Comparison of ENCODE assay signal across 12 cellular contexts in the genomic region with DNA sequence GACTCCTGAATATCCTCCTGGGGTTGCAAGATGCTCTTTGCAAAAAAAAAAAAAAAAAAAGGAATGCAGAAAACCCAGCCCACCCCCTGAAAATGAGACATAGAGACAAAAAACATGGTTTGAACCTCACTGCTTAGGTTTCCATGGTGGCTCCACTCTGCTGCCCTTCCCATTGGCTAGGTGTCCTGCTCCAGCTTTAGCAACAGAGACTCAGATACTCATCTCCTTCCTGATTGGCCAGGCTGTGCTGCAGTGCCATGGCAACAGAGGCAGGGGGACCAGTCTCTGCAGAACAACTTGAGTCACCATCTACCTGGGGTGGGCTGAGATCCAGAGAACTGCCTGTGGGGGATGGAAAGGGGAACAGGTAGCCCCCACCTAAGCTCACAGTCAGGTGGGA. TPM values are rescaled to one million over a fixed set of nuclear protein-coding genes. Genes with fewer than 3 reads are reported as not detected.
DNase-seq lines count a peak whose midpoint lies in the region; ATAC-seq, FAIRE-seq and TF ChIP-seq lines count a peak whose summit lies in the region.
"Had no signal": no experiment of that assay in that cellular context is flagged by ENCODE, and none has a peak within 500 bp of the region (broad histone marks: within the 10 kb centered on the region; RNA-seq: fewer than 3 reads in every experiment).

No MANE protein-coding gene starts in this region.

- FAIRE-seq in K562 (lab: Jason Lieb, UNC) (peak; percentile 77), RCC 7860 (lab: Jason Lieb, UNC) (no peak)
- FAIRE-seq: TTC549 had no signal

- peaks cover 5% of the 10 kb centered on the region for H3K4me1 Mint-ChIP-seq in activated naive CD8-positive, alpha-beta T cell treated with anti-CD3 and anti-CD28 coated beads for 36 hours
- H3K4me1 Mint-ChIP-seq: activated naive CD4-positive, alpha-beta T cell treated with anti-CD3 and anti-CD28 coated beads, Interleukin-2, amount 50 U/mL, for 24 hours; natural killer cell had no signal

- peak; percentile 83 for ATAC-seq in K562
- ATAC-seq: natural killer cell had no signal

- TF ChIP-seq CTCF in K562 (IDR thresholded peaks at IDR 0.05 in 2 of 3, conservative IDR thresholded peaks at IDR 0.05 in 1 of 3; ENCODE audit: insufficient read depth in 2 of 3, low read depth in 1 of 3, low read length in 3 of 3) = no peak

- POLR2A ChIA-PET in K562 (lab: Yijun Ruan, JAX) = no interaction called here

- no peak overlapping the region for H3K4me3 Mint-ChIP-seq in activated naive CD8-positive, alpha-beta T cell treated with anti-CD3 and anti-CD28 coated beads for 36 hours
- H3K4me3 Mint-ChIP-seq: activated naive CD4-positive, alpha-beta T cell treated with anti-CD3 and anti-CD28 coated beads, Interleukin-2, amount 50 U/mL, for 24 hours; natural killer cell had no signal

- no peaks in the 10 kb centered on the region for H3K9me3 Mint-ChIP-seq in activated naive CD8-positive, alpha-beta T cell treated with anti-CD3 and anti-CD28 coated beads for 36 hours
- H3K9me3 Mint-ChIP-seq: activated naive CD4-positive, alpha-beta T cell treated with anti-CD3 and anti-CD28 coated beads, Interleukin-2, amount 50 U/mL, for 24 hours had no signal

- H3K9me1 ChIP-seq in K562 (ENCODE audit: control insufficient read depth, insufficient read depth, low read length) = no peaks in the 10 kb centered on the region

- CTCF ChIA-PET in K562 (lab: Yijun Ruan, JAX; ENCODE audit: low intra/inter-chr PET ratio) = no interaction called here

- H3K4me2 ChIP-seq in K562 (ENCODE audit: insufficient read depth, low read length) = no peak overlapping the region

- H3K4me1 ChIP-seq in K562 (replicated peaks in 1 of 2; ENCODE audit: control insufficient read depth in 2 of 2, insufficient read depth in 2 of 2, low read length in 2 of 2) = peaks cover 11% of the 10 kb centered on the region in 2 experiments; a peak in 3 of 5 replicates

- no peak for TF ChIP-seq EP300 in K562 (IDR thresholded peaks at IDR 0.05; ENCODE audit: low read length)

- no peaks in the 10 kb centered on the region for H4K20me1 ChIP-seq in K562 (replicated peaks; ENCODE audit: control insufficient read depth, insufficient read depth, low read length)

- no peaks in the 10 kb centered on the region for H3K36me3 Mint-ChIP-seq in activated naive CD8-positive, alpha-beta T cell treated with anti-CD3 and anti-CD28 coated beads for 36 hours
- H3K36me3 Mint-ChIP-seq: activated naive CD4-positive, alpha-beta T cell treated with anti-CD3 and anti-CD28 coated beads, Interleukin-2, amount 50 U/mL, for 24 hours; natural killer cell had no signal

- H3K4me3 ChIP-seq in H7 (ENCODE audit: insufficient read depth, low read depth, low read length) = no peak overlapping the region
- no peak overlapping the region for H3K4me3 ChIP-seq in K562

- in situ Hi-C loops in K562 (cut with MboI) = no loop called here

- H3K27me3 Mint-ChIP-seq in activated naive CD8-positive, alpha-beta T cell treated with anti-CD3 and anti-CD28 coated beads for 36 hours = peaks cover 17% of the 10 kb centered on the region

- DNase-seq in ELF-1 (ENCODE audit: low read depth, low spot score) (peak; percentile 33), H7 (peak; percentile 87), K562 (ENCODE audit: extremely low read depth in 1 of 4, low spot score in 3 of 4) (peak in 3 of 4 experiments; percentile 81 to 83 (median 81)), iPS-NIHi7 (ENCODE audit: extremely low spot score) (peak; percentile 89), RCC 7860 (ENCODE audit: low spot score) (no peak), NCI-H526 treated with DMSO at 0.1 percent for 48 hours (lab: John Stamatoyannopoulos, UW) (no peak)
- DNase-seq in stimulated activated CD4-positive, alpha-beta T cell treated with anti-CD3 and anti-CD28 coated beads, Interleukin-2, amount 100 ng/mL, for 48 hours = no peak
- no peak for DNase-seq in activated naive CD8-positive, alpha-beta T cell treated with anti-CD3 and anti-CD28 coated beads for 36 hours
- DNase-seq: dermis blood vessel endothelial cell, natural killer cell had no signal

- no peak overlapping the region for H3K27ac Mint-ChIP-seq in activated naive CD8-positive, alpha-beta T cell treated with anti-CD3 and anti-CD28 coated beads for 36 hours
- H3K27ac Mint-ChIP-seq: activated naive CD4-positive, alpha-beta T cell treated with anti-CD3 and anti-CD28 coated beads, Interleukin-2, amount 50 U/mL, for 24 hours; natural killer cell had no signal

- no peaks in the 10 kb centered on the region for H3K36me3 ChIP-seq in H7 (replicated peaks; ENCODE audit: control insufficient read depth, insufficient read depth, low read length)
- H3K36me3 ChIP-seq in K562 (ENCODE audit: control insufficient read depth, insufficient read depth, low read length) = no peaks in the 10 kb centered on the region

- no peak overlapping the region for H3K9ac ChIP-seq in K562 (ENCODE audit: insufficient read depth in 1 of 2, low read depth in 2 of 2, low read length in 2 of 2)

- intact Hi-C loops in K562 (cut with micrococcal nuclease) = no loop called here

- H3K27ac ChIP-seq in K562 (ENCODE audit: extremely low read depth, low read depth, low read length) = no peak overlapping the region

- H3K27me3 ChIP-seq in H7 (ENCODE audit: control insufficient read depth, insufficient read depth, low read length) = no peaks in the 10 kb centered on the region
- no peaks in the 10 kb centered on the region for H3K27me3 ChIP-seq in K562 (ENCODE audit: control insufficient read depth in 2 of 2, insufficient read depth in 2 of 2, low read length in 2 of 2)

- H2AFZ ChIP-seq in K562 (ENCODE audit: low read depth, low read length) = no peak overlapping the region

- H3K9me3 ChIP-seq in K562 (replicated peaks; ENCODE audit: control insufficient read depth, insufficient read depth, low read depth, low read length) = no peaks in the 10 kb centered on the region

- H3K79me2 ChIP-seq in K562 (ENCODE audit: control insufficient read depth, insufficient read depth, low read length) = no peaks in the 10 kb centered on the region

- TF ChIP-seq POLR2A in K562 (conservative IDR thresholded peaks at IDR 0.05) = no peak

- no peak for TF ChIP-seq RAD21 in K562 (CRISPR knock-in tag; conservative IDR thresholded peaks at IDR 0.05 in 1 of 2, IDR thresholded peaks at IDR 0.05 in 1 of 2)

- BruUV-seq in K562 (replicated peaks; lab: Mats Ljungman, UMichigan) = no TSS peak

TF ChIP-seq in K562, 482 proteins besides CTCF, POLR2A, EP300 and RAD21:
- TF ChIP-seq RCOR1 (IDR thresholded peaks at IDR 0.05; ENCODE audit: borderline replicate concordance in 1 of 2, low read depth in 2 of 2, low read length in 2 of 2) (peak in 1 of 2 experiments; percentile 65; a peak in 2 of 4 replicates), RFX1 (IDR thresholded peaks at IDR 0.05) (peak; percentile 89), KDM2B (CRISPR knock-in tag; IDR thresholded peaks at IDR 0.05) (no peak), NFYB (IDR thresholded peaks at IDR 0.05; ENCODE audit: extremely low read depth, insufficient read length) (peak; percentile 38), CTBP1 (IDR thresholded peaks at IDR 0.05; ENCODE audit: borderline replicate concordance) (0 out of 2 replicates have a peak, but pooled peaks have one; percentile 19), KDM1A (IDR thresholded peaks at IDR 0.05) (0 out of 4 replicates have a peak, but pooled peaks of 1 of the 2 experiments have one; percentile 6), MLLT1 (IDR thresholded peaks at IDR 0.05) (no peak), KLF16 (IDR thresholded peaks at IDR 0.05) (no peak), GATA2 (CRISPR knock-in tag; IDR thresholded peaks at IDR 0.05) (peak; percentile 51; the same call in 1 of the 2 replicates), ZNF134 (CRISPR knock-in tag; conservative IDR thresholded peaks at IDR 0.05) (no peak), RBM25 (IDR thresholded peaks at IDR 0.05; ENCODE audit: low read depth, low read length, severe bottlenecking) (peak; percentile 11), FOS (IDR thresholded peaks at IDR 0.05; ENCODE audit: extremely low read depth, insufficient read length) (peak; percentile 8)

RNA-seq across cellular contexts. Expression of gene YWHAH, which starts 17.4 kb away (rescaled TPM):
- 217 and 229 TPM in 2 replicates for total RNA-seq in H7 (2014; rRNA removed; shearing (Covaris generic))
- total RNA-seq in K562 (2011; cell fraction: chromatin; rRNA removed; ENCODE audit: low replicate concordance) = 39.0 and 61.0 TPM in 2 replicates
- 24.5 and 26.3 TPM in 2 replicates for total RNA-seq in K562 (2011; cell fraction: nucleolus; rRNA removed)
- 31.3 and 37.5 TPM in 2 replicates for total RNA-seq in K562 (2011; cell fraction: nucleoplasm; rRNA removed)
- 97.3 and 109 TPM in 2 replicates for total RNA-seq in K562 (2014; rRNA removed)
- 140 and 203 TPM in 2 replicates for total RNA-seq in K562 (2014; rRNA removed; fragmentation: Illumina TruSeq; extraction: Trizol)
- total RNA-seq in K562 (2015; rRNA removed; fragmentation: Illumina TruSeq; extraction: Trizol) = 106 and 114 TPM in 2 replicates
- total RNA-seq in K562 (2021) = 141 and 162 TPM in 2 replicates
- polyA plus RNA-seq in K562 (2011; rRNA removed) = 100 and 119 TPM in 2 replicates
- polyA plus RNA-seq in K562 (2011; cell fraction: cytosol; rRNA removed) = 104 and 112 TPM in 2 replicates
- 42.9 and 49.4 TPM in 2 replicates for polyA plus RNA-seq in K562 (2011; cell fraction: nucleus; rRNA removed)
- 72.8 and 107 TPM in 2 replicates for polyA plus RNA-seq in K562 (2012)
- 171 and 177 TPM in 2 replicates for polyA plus RNA-seq in K562 (2014; fragmentation: Illumina TruSeq; extraction: Trizol)
- 10 to 100 TPM; 32.0 to 39.6 TPM for polyA plus RNA-seq in K562 (2014; fragmentation: Nextera tagmentation; extraction: Ambion mirVana)
- polyA plus RNA-seq in K562 (2014; rRNA removed) = 105 and 106 TPM in 2 replicates
- 72.4 and 90.3 TPM in 2 replicates for polyA minus RNA-seq in K562 (2011; rRNA and poly(A)+ RNA removed)
- polyA minus RNA-seq in K562 (2011; cell fraction: cytosol; rRNA and poly(A)+ RNA removed) = 43.7 and 66.7 TPM in 2 replicates
- polyA minus RNA-seq in K562 (2011; cell fraction: nucleus; rRNA and poly(A)+ RNA removed) = 13.2 and 25.0 TPM in 2 replicates
- total RNA-seq in activated naive CD8-positive, alpha-beta T cell treated with anti-CD3 and anti-CD28 coated beads for 36 hours = 100 to 1,000 TPM; 173 to 177 TPM

Comparison
In these comparisons a context has a peak if more than half of its experiments do, and no peak if none do; other contexts are left out.
1. DNase-seq: peak in ELF-1 (single experiment), H7 (single experiment), K562 (3 of 4) and iPS-NIHi7 (single experiment); none in stimulated activated CD4-positive, alpha-beta T cell treated with anti-CD3 and anti-CD28 coated beads, Interleukin-2, amount 100 ng/mL, for 48 hours (0 of 2), RCC 7860 (single experiment), activated naive CD8-positive, alpha-beta T cell treated with anti-CD3 and anti-CD28 coated beads for 36 hours (single experiment) and NCI-H526 treated with DMSO at 0.1 percent for 48 hours (single experiment).